21 cellular contexts compared by ENCODE assay signal in the genomic region with DNA sequence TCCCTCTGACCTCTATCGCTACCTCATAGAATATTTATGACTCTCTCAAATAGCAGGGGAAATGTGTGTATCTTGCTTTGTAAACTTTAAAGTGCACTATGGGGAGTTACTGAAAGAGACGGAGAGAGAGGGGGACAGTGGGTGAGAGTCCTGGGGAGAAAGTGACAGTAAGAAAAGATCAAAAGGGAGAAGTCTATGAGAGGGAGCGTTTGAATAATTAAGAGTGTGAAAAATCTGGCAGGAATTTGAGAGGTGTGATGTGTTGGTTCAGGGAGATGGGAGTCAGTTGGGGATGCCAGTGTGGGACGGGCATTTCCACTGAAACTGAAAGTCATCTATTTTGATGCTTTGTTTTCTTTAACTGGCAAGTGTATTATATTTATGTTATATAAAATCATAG. TPM values are rescaled to one million over a fixed set of nuclear protein-coding genes. Genes with fewer than 3 reads are reported as not detected.
DNase-seq lines count a peak whose midpoint lies in the region; FAIRE-seq and TF ChIP-seq lines count a peak whose summit lies in the region.
"Had no signal": no experiment of that assay in that cellular context is flagged by ENCODE, and none has a peak within 500 bp of the region (broad histone marks: within the 10 kb centered on the region; RNA-seq: fewer than 3 reads in every experiment).

No MANE protein-coding gene starts in this region.

- H4K5ac ChIP-seq in mesendoderm (ENCODE audit: low read length): no peak overlapping the region

- peaks cover 18% of the 10 kb centered on the region for H3K9me3 ChIP-seq in BLaER1
- peaks cover 2% of the 10 kb centered on the region; the same call in 1 of the 2 replicates for H3K9me3 ChIP-seq in HEK293 (ENCODE audit: control insufficient read depth, insufficient read depth, low read depth, low read length)
- peaks cover 9% of the 10 kb centered on the region for H3K9me3 ChIP-seq in astrocyte (ENCODE audit: insufficient read depth, low read depth, low read length)
- H3K9me3 ChIP-seq in left ventricle myocardium inferior (replicated peaks): peaks cover 17% of the 10 kb centered on the region

- no peak overlapping the region for H3K4ac ChIP-seq in mesendoderm (ENCODE audit: low read depth, low read length)

- no peak overlapping the region for H2AK5ac ChIP-seq in mesendoderm (ENCODE audit: low read length)

- CTCF ChIA-PET in HEK293 (lab: Yijun Ruan, JAX) (interaction anchor here (1.3 to 5.1 kb wide), 3 partner anchors 9 to 102 kb away, joined by 4 to 43 read pairs (median 13); partner anchors contain the start of genes CFAP52 and STX8), RWPE1 (lab: Yijun Ruan, JAX) (interaction anchor here (1.2 kb wide), 1 partner anchor 101 kb away, joined by 4 read pairs; no protein-coding TSS in a partner anchor)

- 100% methylated on average over 1 of the region's 4 CpGs for WGBS in mesendoderm (ENCODE audit: extremely low coverage, insufficient coverage, low lambda C conversion rate)

- H3K36me3 Mint-ChIP-seq in astrocyte (ENCODE audit: low read depth, unreplicated experiment): peaks cover 42% of the 10 kb centered on the region

- no peak overlapping the region for H4K8ac ChIP-seq in mesendoderm (ENCODE audit: low read depth, low read length)

- H3K4me1 ChIP-seq in BLaER1 (peaks cover 12% of the 10 kb centered on the region), HEK293 (ENCODE audit: control insufficient read depth, insufficient read depth, low read length) (no peaks in the 10 kb centered on the region), astrocyte (ENCODE audit: insufficient read depth, low read length) (peaks cover 3% of the 10 kb centered on the region), mesendoderm (ENCODE audit: control insufficient read depth, low read depth, low read length) (no peaks in the 10 kb centered on the region), left ventricle myocardium inferior (no peaks in the 10 kb centered on the region)

- no peak overlapping the region for H2AFZ ChIP-seq in astrocyte (ENCODE audit: low read depth, low read length)
- H2AFZ ChIP-seq: GM23338 had no signal

- TF ChIP-seq CTCF in HEK293 (tag by site-specific recombination; IDR thresholded peaks at IDR 0.05) (no peak), astrocyte (IDR thresholded peaks at IDR 0.05; ENCODE audit: insufficient read depth, low read depth, low read length) (no peak), RWPE1 (conservative IDR thresholded peaks at IDR 0.05; ENCODE audit: low read depth) (no peak), left ventricle myocardium inferior (IDR thresholded peaks at IDR 0.05; ENCODE audit: borderline replicate concordance) (no peak)

- no peak overlapping the region for H3K4me3 Mint-ChIP-seq in astrocyte (ENCODE audit: unreplicated experiment)
- H3K4me3 Mint-ChIP-seq: CD4-positive, alpha-beta T cell; GM23338; H9 had no signal

- H3K27ac Mint-ChIP-seq in astrocyte (ENCODE audit: unreplicated experiment): peak overlapping the region; percentile 86
- H3K27ac Mint-ChIP-seq: CD4-positive, alpha-beta T cell; GM23338; H9 had no signal

- H4K20me1 ChIP-seq in BLaER1: no peaks in the 10 kb centered on the region
- H4K20me1 ChIP-seq in astrocyte (ENCODE audit: insufficient read depth, low read length): no peaks in the 10 kb centered on the region

- H3K9ac ChIP-seq in BLaER1 (no peak overlapping the region), astrocyte (ENCODE audit: low read length) (no peak overlapping the region), mesendoderm (ENCODE audit: low read length) (no peak overlapping the region)

- H3K79me1 ChIP-seq in mesendoderm (ENCODE audit: low read length): no peaks in the 10 kb centered on the region

- H3K27me3 Mint-ChIP-seq in astrocyte (ENCODE audit: low read depth, unreplicated experiment): no peaks in the 10 kb centered on the region

- no peak overlapping the region for H3K56ac ChIP-seq in mesendoderm (ENCODE audit: low read length)

- peaks cover 11% of the 10 kb centered on the region for H3K9me3 Mint-ChIP-seq in astrocyte (ENCODE audit: unreplicated experiment)

- POLR2A ChIA-PET in HEK293 (lab: Yijun Ruan, JAX) (no interaction called here), RWPE1 (lab: Yijun Ruan, JAX; ENCODE audit: low non-redundant PET) (no interaction called here)

- H3K4me1 Mint-ChIP-seq in astrocyte (ENCODE audit: low read depth, unreplicated experiment): peaks cover 15% of the 10 kb centered on the region
- H3K4me1 Mint-ChIP-seq: GM23338, H9 had no signal

- H3K4me3 ChIP-seq in BLaER1 (no peak overlapping the region), HEK293 (ENCODE audit: low read depth, low read length) (no peak overlapping the region), astrocyte (ENCODE audit: insufficient read depth, low read depth, low read length) (no peak overlapping the region), mesendoderm (ENCODE audit: low read length) (no peak overlapping the region), left ventricle myocardium inferior (no peak overlapping the region)
- H3K4me3 ChIP-seq: GM23338, MG63, SK-N-MC had no signal

- intact Hi-C loops in left ventricle myocardium inferior (cut with micrococcal nuclease): no loop called here

- H3K79me2 ChIP-seq in astrocyte (ENCODE audit: insufficient read depth, low read length) (no peaks in the 10 kb centered on the region), mesendoderm (ENCODE audit: control insufficient read depth, insufficient read depth, low read length) (no peaks in the 10 kb centered on the region)

- H3K36me3 ChIP-seq in BLaER1: peaks cover 38% of the 10 kb centered on the region
- peaks cover 5 to 32% of the 10 kb centered on the region in 2 experiments; a peak in 2 of 3 replicates for H3K36me3 ChIP-seq in HEK293 (ENCODE audit: control insufficient read depth in 2 of 2, insufficient read depth in 1 of 2, low read length in 2 of 2)
- no peaks in the 10 kb centered on the region for H3K36me3 ChIP-seq in astrocyte (ENCODE audit: insufficient read depth, low read length)
- H3K36me3 ChIP-seq in mesendoderm (ENCODE audit: control insufficient read depth, insufficient read depth, low read length): no peaks in the 10 kb centered on the region
- H3K36me3 ChIP-seq in left ventricle myocardium inferior: no peaks in the 10 kb centered on the region

- no peak overlapping the region for H3K18ac ChIP-seq in mesendoderm (ENCODE audit: low read length)

- H2BK5ac ChIP-seq in mesendoderm (ENCODE audit: low read length): no peak overlapping the region

- H3K23ac ChIP-seq in mesendoderm (ENCODE audit: low read length): no peak overlapping the region

- DNase-seq in astrocyte (ENCODE audit: low read depth): no peak
- DNase-seq in mesendoderm: peak; percentile 62
- DNase-seq in RWPE1 (ENCODE audit: low spot score): no peak
- DNase-seq in left ventricle myocardium inferior: no peak
- DNase-seq in stimulated activated CD4-positive, alpha-beta T cell treated with anti-CD3 and anti-CD28 coated beads, Interleukin-2, amount 100 ng/mL, for 48 hours: no peak
- DNase-seq: CD4-positive, alpha-beta T cell; DMS53; H9; KBM-7; NCI-H1105 treated with DMSO at 0.1 percent for 48 hours; NCI-H2029; NCI-H446; NCI-H524 treated with DMSO at 0.1 percent for 48 hours; SIG-M5 had no signal

- H3K4me2 ChIP-seq in BLaER1 (peak overlapping the region; percentile 40), astrocyte (ENCODE audit: low read length) (no peak overlapping the region), mesendoderm (ENCODE audit: low read length) (no peak overlapping the region)
- H3K4me2 ChIP-seq: GM23338 had no signal

- no peak for FAIRE-seq in astrocyte (lab: Jason Lieb, UNC)
- FAIRE-seq: GM18507 had no signal

- peak overlapping the region; percentile 2 for H3K27ac ChIP-seq in BLaER1
- H3K27ac ChIP-seq in HEK293 (ENCODE audit: extremely low read depth, low read depth, low read length): no peak overlapping the region
- H3K27ac ChIP-seq in astrocyte (ENCODE audit: low read depth, low read length): peak overlapping the region; percentile 80
- no peak overlapping the region for H3K27ac ChIP-seq in mesendoderm (ENCODE audit: low read depth, low read length)
- no peak overlapping the region for H3K27ac ChIP-seq in RWPE1
- no peak overlapping the region for H3K27ac ChIP-seq in left ventricle myocardium inferior (replicated peaks)
- H3K27ac ChIP-seq: SK-N-MC had no signal

- H2BK120ac ChIP-seq in mesendoderm (ENCODE audit: low read depth, low read length): no peak overlapping the region

- H3K27me3 ChIP-seq in BLaER1 (no peaks in the 10 kb centered on the region), astrocyte (ENCODE audit: insufficient read depth, low read length) (no peaks in the 10 kb centered on the region), mesendoderm (ENCODE audit: insufficient read depth, low read length, poor library complexity) (no peaks in the 10 kb centered on the region), left ventricle myocardium inferior (ENCODE audit: low read depth) (no peaks in the 10 kb centered on the region)
- H3K27me3 ChIP-seq: MG63 had no signal

- no peak overlapping the region for H2BK15ac ChIP-seq in mesendoderm (replicated peaks; ENCODE audit: low read depth)

TF ChIP-seq in HEK293, 187 proteins besides CTCF, POLR2A, EP300 and RAD21:
- TF ChIP-seq SALL2 (tag by site-specific recombination; IDR thresholded peaks at IDR 0.05; ENCODE audit: borderline replicate concordance) (no peak), PRDM1 (tag by site-specific recombination; IDR thresholded peaks at IDR 0.05) (peak; percentile 68), HOXA7 (CRISPR knock-in tag; IDR thresholded peaks at IDR 0.05; ENCODE audit: borderline replicate concordance) (no peak)
- TF ChIP-seq, protein P1, sequence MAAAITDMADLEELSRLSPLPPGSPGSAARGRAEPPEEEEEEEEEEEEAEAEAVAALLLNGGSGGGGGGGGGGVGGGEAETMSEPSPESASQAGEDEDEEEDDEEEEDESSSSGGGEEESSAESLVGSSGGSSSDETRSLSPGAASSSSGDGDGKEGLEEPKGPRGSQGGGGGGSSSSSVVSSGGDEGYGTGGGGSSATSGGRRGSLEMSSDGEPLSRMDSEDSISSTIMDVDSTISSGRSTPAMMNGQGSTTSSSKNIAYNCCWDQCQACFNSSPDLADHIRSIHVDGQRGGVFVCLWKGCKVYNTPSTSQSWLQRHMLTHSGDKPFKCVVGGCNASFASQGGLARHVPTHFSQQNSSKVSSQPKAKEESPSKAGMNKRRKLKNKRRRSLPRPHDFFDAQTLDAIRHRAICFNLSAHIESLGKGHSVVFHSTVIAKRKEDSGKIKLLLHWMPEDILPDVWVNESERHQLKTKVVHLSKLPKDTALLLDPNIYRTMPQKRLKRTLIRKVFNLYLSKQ (tag by site-specific recombination; IDR thresholded peaks at IDR 0.05; ENCODE audit: borderline replicate concordance): no peak

RNA-seq across cellular contexts. Expression of gene USP43, which starts 32.6 kb away (rescaled TPM):
- total RNA-seq in astrocyte (5.3 and 7.0 TPM in 2 replicates), left ventricle myocardium inferior (0.08 TPM)
- 5.5 TPM for polyA plus RNA-seq in mesendoderm (2013, experiment 1 of 2)
- 5.5 TPM for polyA plus RNA-seq in mesendoderm (2013, experiment 2 of 2)
- total RNA-seq: LHCN-M2 had no signal

Comparison
In these comparisons a context has a peak if more than half of its experiments do, and no peak if none do; other contexts are left out.
1. H3K27ac ChIP-seq: peak in BLaER1 (single experiment) and astrocyte (single experiment); none in HEK293 (single experiment), mesendoderm (single experiment), RWPE1 (single experiment) and left ventricle myocardium inferior (single experiment).